1 cellular context compared by ENCODE assay signal in the genomic region with DNA sequence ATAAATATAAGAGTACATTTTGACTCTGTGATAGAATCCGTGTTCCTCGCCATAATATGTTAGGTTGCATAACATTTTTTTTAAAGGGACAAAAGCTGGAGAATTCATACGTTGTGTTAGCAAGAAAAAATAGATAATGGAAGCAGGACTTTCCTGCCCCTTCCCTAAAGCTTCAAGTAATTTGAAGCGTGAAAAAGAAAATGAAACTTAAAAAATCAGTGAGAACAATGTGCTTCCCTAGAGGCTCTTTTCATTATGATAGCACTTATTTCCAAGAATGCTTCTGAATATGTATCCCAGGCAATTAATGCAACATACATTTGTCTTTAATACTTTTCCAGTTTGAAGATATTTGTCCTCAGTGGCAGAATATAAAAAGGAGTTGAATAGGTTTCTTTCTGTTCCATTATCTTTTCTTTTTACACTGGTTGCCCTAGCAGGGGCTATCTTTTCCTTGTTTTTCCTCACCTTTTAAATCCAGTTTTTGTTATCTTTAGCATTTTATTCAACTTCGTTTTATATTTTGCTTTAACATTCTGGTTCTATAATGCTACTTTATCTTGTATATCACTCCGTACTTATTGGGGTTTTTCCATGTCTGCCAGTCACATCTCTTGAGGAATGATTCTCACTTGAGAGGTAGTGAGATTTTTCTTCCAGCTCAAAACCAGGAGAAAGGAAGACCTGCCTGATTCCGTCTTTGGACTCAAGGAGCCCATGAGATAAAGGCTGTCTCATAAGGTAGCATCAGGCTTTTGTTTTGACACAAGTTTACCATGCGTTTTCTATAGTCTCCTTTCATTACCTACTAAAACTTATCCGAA.
TF ChIP-seq lines count a peak whose summit lies in the region.

No MANE protein-coding gene starts in this region.

TF ChIP-seq in K562, 482 proteins besides CTCF, POLR2A, EP300 and RAD21 (continued from another document):
- TF ChIP-seq ZBTB11 (CRISPR knock-in tag; IDR thresholded peaks at IDR 0.05) (no peak), KLF13 (tag; IDR thresholded peaks at IDR 0.05; ENCODE audit: borderline replicate concordance, low read depth) (no peak), SMARCC2 (IDR thresholded peaks at IDR 0.05; ENCODE audit: low read depth) (no peak), CHD4 (IDR thresholded peaks at IDR 0.05; ENCODE audit: insufficient read depth, insufficient replicate concordance, low read depth, low read length, poor library complexity, severe bottlenecking) (no peak), TCF7L2 (IDR thresholded peaks at IDR 0.05; ENCODE audit: low read depth, low read length) (no peak), RBM17 (IDR thresholded peaks at IDR 0.05; ENCODE audit: borderline replicate concordance, low read depth, low read length) (no peak)
- TF ChIP-seq, protein P1, sequence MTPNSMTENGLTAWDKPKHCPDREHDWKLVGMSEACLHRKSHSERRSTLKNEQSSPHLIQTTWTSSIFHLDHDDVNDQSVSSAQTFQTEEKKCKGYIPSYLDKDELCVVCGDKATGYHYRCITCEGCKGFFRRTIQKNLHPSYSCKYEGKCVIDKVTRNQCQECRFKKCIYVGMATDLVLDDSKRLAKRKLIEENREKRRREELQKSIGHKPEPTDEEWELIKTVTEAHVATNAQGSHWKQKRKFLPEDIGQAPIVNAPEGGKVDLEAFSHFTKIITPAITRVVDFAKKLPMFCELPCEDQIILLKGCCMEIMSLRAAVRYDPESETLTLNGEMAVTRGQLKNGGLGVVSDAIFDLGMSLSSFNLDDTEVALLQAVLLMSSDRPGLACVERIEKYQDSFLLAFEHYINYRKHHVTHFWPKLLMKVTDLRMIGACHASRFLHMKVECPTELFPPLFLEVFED (CRISPR knock-in tag; conservative IDR thresholded peaks at IDR 0.05): no peak
